23 cellular contexts compared by ENCODE assay signal in the genomic region with DNA sequence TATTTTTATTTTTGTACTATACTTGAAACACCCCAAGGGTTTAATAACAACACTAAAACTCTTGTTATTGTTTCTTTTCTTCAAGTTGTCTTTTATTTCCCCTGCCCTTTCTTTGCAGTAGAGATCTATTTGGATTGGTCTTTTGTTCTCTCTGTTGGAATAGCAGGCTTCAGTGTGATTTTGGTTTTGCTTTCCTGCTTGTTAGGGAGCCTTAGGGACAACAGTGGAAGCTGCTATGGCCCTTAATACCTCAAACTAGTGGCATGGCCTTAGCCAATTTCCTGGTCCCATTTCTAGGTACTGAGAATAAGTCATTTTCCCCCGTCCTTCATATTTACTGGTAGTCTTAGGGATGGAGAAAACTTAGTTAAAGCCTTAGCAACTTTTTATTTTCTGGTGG.
A peak's percentile ranks its signal among the peaks of the same experiment; 100 is the strongest.
DNase-seq lines count a peak whose midpoint lies in the region; ATAC-seq, FAIRE-seq and TF ChIP-seq lines count a peak whose summit lies in the region.
"Had no signal": no experiment of that assay in that cellular context is flagged by ENCODE, and none has a peak within 500 bp of the region (broad histone marks: within the 10 kb centered on the region; RNA-seq: fewer than 3 reads in every experiment).

No MANE protein-coding gene starts in this region.

- H2BK5ac ChIP-seq in H1 (ENCODE audit: low read depth, low read length): no peak overlapping the region

- TF ChIP-seq RAD21 in H1 (IDR thresholded peaks at IDR 0.05 in 1 of 2, conservative IDR thresholded peaks at IDR 0.05 in 1 of 2; ENCODE audit: low read depth in 2 of 2, low read length in 2 of 2): no peak

- H2BK20ac ChIP-seq in H1 (ENCODE audit: low read length): no peak overlapping the region

- no peak for ATAC-seq in GM19328 (IDR thresholded peaks at IDR 0.05; ENCODE audit: unreplicated experiment)
- ATAC-seq: CD8-positive, alpha-beta T cell; GM12878; GM23338 had no signal

- H3K27ac ChIP-seq in H1 (ENCODE audit: low read depth, low read length) (no peak overlapping the region), left ventricle myocardium inferior (replicated peaks) (no peak overlapping the region)
- H3K27ac ChIP-seq: 22Rv1, BLaER1, C4-2B had no signal

- H3K9ac ChIP-seq in H1 (replicated peaks in 1 of 4; ENCODE audit: extremely low read depth in 1 of 4, low read depth in 3 of 4, low read length in 3 of 4): no peak overlapping the region
- H3K9ac ChIP-seq: BLaER1 had no signal

- H3K27me3 ChIP-seq in H1 (replicated peaks in 1 of 4; ENCODE audit: control insufficient read depth in 3 of 4, extremely low read depth in 1 of 4, insufficient read depth in 3 of 4, low read length in 3 of 4) (no peaks in the 10 kb centered on the region), left ventricle myocardium inferior (ENCODE audit: low read depth) (no peaks in the 10 kb centered on the region)
- H3K27me3 ChIP-seq: BLaER1 had no signal

- no peak overlapping the region for H2BK120ac ChIP-seq in H1 (replicated peaks; ENCODE audit: low read depth, low read length)

- no peak overlapping the region for H3K4ac ChIP-seq in H1 (replicated peaks; ENCODE audit: insufficient read length, low read depth, low read length)

- no peaks in the 10 kb centered on the region for H3K9me3 ChIP-seq in H1 (ENCODE audit: insufficient read depth in 2 of 2, low read depth in 1 of 2, low read length in 1 of 2)
- peaks cover 4% of the 10 kb centered on the region for H3K9me3 ChIP-seq in left ventricle myocardium inferior (replicated peaks)
- H3K9me3 ChIP-seq: BLaER1, Caco-2, HAP-1 had no signal

- no peak for TF ChIP-seq POLR2A in H1 (IDR thresholded peaks at IDR 0.05; ENCODE audit: control extremely low read depth in 1 of 2, low read depth in 2 of 2, low read length in 2 of 2)

- no peak overlapping the region for H3K23ac ChIP-seq in H1 (ENCODE audit: insufficient read length)

- H4K91ac ChIP-seq in H1 (replicated peaks; ENCODE audit: insufficient read length, low read length): no peak overlapping the region

- no peaks in the 10 kb centered on the region for H4K20me1 ChIP-seq in H1 (replicated peaks in 1 of 2; ENCODE audit: control insufficient read depth in 1 of 2, insufficient read depth in 2 of 2, low read length in 2 of 2)
- H4K20me1 ChIP-seq: BLaER1 had no signal

- no peak overlapping the region for H2BK12ac ChIP-seq in H1 (ENCODE audit: low read depth, low read length)

- CTCF ChIA-PET in H1 (lab: Charles Lee; ENCODE audit: partially characterized antibody): interaction anchor here (0.6 kb wide), 1 partner anchor 101 kb away, joined by 3 read pairs; no protein-coding TSS in a partner anchor

- no peak overlapping the region for H2BK15ac ChIP-seq in H1 (ENCODE audit: low read length)

- intact Hi-C loops in left ventricle myocardium inferior (cut with micrococcal nuclease): no loop called here

- POLR2A ChIA-PET in H1 (lab: Charles Lee; ENCODE audit: partially characterized antibody): no interaction called here

- H4K8ac ChIP-seq in H1 (ENCODE audit: extremely low read depth, insufficient read depth, low read length): no peak overlapping the region

- H3K4me2 ChIP-seq in H1 (ENCODE audit: insufficient read depth in 1 of 2, low read depth in 2 of 2, low read length in 2 of 2): no peak overlapping the region
- H3K4me2 ChIP-seq: BLaER1, GM23338 had no signal

- no peak for FAIRE-seq in H1 (lab: Jason Lieb, UNC)
- FAIRE-seq: A204.1, GM12878, GM19239, H54 had no signal

- TF ChIP-seq CTCF in H1 (IDR thresholded peaks at IDR 0.05; ENCODE audit: control extremely low read depth in 1 of 3, insufficient read depth in 1 of 3, low read depth in 1 of 3, low read length in 3 of 3) (no peak), nephron progenitor cell (IDR thresholded peaks at IDR 0.05) (no peak), left ventricle myocardium inferior (IDR thresholded peaks at IDR 0.05; ENCODE audit: borderline replicate concordance) (no peak)

- H3K9me3 Mint-ChIP-seq in nephron progenitor cell: no peaks in the 10 kb centered on the region
- H3K9me3 Mint-ChIP-seq: GM23338 had no signal

- H3K36me3 ChIP-seq in H1 (ENCODE audit: control insufficient read depth in 2 of 4, insufficient read depth in 4 of 4, low read length in 3 of 4) (no peaks in the 10 kb centered on the region), left ventricle myocardium inferior (no peaks in the 10 kb centered on the region)
- H3K36me3 ChIP-seq: BLaER1, HAP-1 had no signal

- H3K27ac Mint-ChIP-seq in nephron progenitor cell: peak overlapping the region; percentile 78
- H3K27ac Mint-ChIP-seq: B cell; CD4-positive, CD25-positive, alpha-beta regulatory T cell; CD8-positive, alpha-beta T cell; GM23338; HFFc6 had no signal

- H3K36me3 Mint-ChIP-seq in nephron progenitor cell (ENCODE audit: low read depth): no peaks in the 10 kb centered on the region
- H3K36me3 Mint-ChIP-seq: CD4-positive, CD25-positive, alpha-beta regulatory T cell; CD8-positive, alpha-beta T cell had no signal

- no peak overlapping the region for H3K4me3 ChIP-seq in H1 (ENCODE audit: extremely low read depth in 1 of 4, insufficient read depth in 2 of 4, low read depth in 3 of 4, low read length in 4 of 4)
- H3K4me3 ChIP-seq in left ventricle myocardium inferior: no peak overlapping the region
- H3K4me3 ChIP-seq: BLaER1, GM12878, GM23338, HAP-1 had no signal

- no peak overlapping the region for H3K4me3 Mint-ChIP-seq in nephron progenitor cell
- H3K4me3 Mint-ChIP-seq: B cell; CD4-positive, CD25-positive, alpha-beta regulatory T cell; CD8-positive, alpha-beta T cell; GM23338; HFFc6 had no signal

- H3K4me1 ChIP-seq in H1 (replicated peaks in 1 of 4; ENCODE audit: control insufficient read depth in 3 of 4, insufficient read depth in 4 of 4, low read length in 3 of 4) (no peaks in the 10 kb centered on the region), left ventricle myocardium inferior (no peaks in the 10 kb centered on the region)
- H3K4me1 ChIP-seq: BLaER1, Caco-2, HAP-1 had no signal

- H2AK5ac ChIP-seq in H1 (ENCODE audit: low read depth, low read length): no peak overlapping the region

- 100% methylated on average over 1 of the region's 1 CpG; no CpG with 5 or more reads in 1 of the 2 experiments for WGBS in H1 (ENCODE audit: extremely low coverage in 1 of 2, insufficient coverage in 1 of 2, insufficient read length in 1 of 2, insufficient replicate concordance in 2 of 2, low coverage in 1 of 2, low lambda C conversion rate in 2 of 2, missing lambda C conversion rate in 1 of 2), 2 experiments

- no peak for TF ChIP-seq EP300 in H1 (IDR thresholded peaks at IDR 0.05; ENCODE audit: borderline replicate concordance in 1 of 2, low read depth in 2 of 2, low read length in 2 of 2)

- no peak overlapping the region for H3K18ac ChIP-seq in H1 (ENCODE audit: extremely low read depth, low read length)

- no peak overlapping the region for H3K56ac ChIP-seq in H1 (replicated peaks; ENCODE audit: insufficient read length, low read depth, low read length)

- DNase-seq in ELF-1 (ENCODE audit: low read depth, low spot score): peak; percentile 1
- no peak for DNase-seq in H1 (ENCODE audit: low read depth in 1 of 2, low spot score in 2 of 2)
- no peak for DNase-seq in nephron progenitor cell
- DNase-seq in left ventricle myocardium inferior: no peak
- DNase-seq in stimulated activated naive CD4-positive, alpha-beta T cell treated with Interleukin-2 at 50 U/mL for 16 hours (lab: John Stamatoyannopoulos, UW): no peak
- DNase-seq: Caco-2; CD4-positive, CD25-positive, alpha-beta regulatory T cell; CD8-positive, alpha-beta T cell; DMS153; DND-41; GDM1; HFFc6 had no signal

- no peaks in the 10 kb centered on the region for H3K79me2 ChIP-seq in H1 (ENCODE audit: control insufficient read depth in 1 of 2, insufficient read depth in 2 of 2, low read length in 2 of 2)

- no peaks in the 10 kb centered on the region for H3K27me3 Mint-ChIP-seq in nephron progenitor cell (ENCODE audit: low read depth, poor library complexity)
- H3K27me3 Mint-ChIP-seq: B cell; CD4-positive, CD25-positive, alpha-beta regulatory T cell had no signal

- no peaks in the 10 kb centered on the region for H3K23me2 ChIP-seq in H1 (ENCODE audit: low read depth, low read length)

- H3K79me1 ChIP-seq in H1 (ENCODE audit: low read depth, low read length): no peaks in the 10 kb centered on the region

- no peak overlapping the region for H3K14ac ChIP-seq in H1 (ENCODE audit: insufficient read length)

- no peak overlapping the region for H4K5ac ChIP-seq in H1 (ENCODE audit: insufficient read length, low read depth, low read length)

- H2AFZ ChIP-seq in H1 (ENCODE audit: low read length): peak overlapping the region; percentile 70; the same call in 1 of the 2 replicates
- H2AFZ ChIP-seq: GM23338 had no signal

- no peaks in the 10 kb centered on the region for H3K4me1 Mint-ChIP-seq in nephron progenitor cell
- H3K4me1 Mint-ChIP-seq: B cell; CD4-positive, CD25-positive, alpha-beta regulatory T cell; GM23338 had no signal

TF ChIP-seq in H1, 55 proteins besides CTCF, POLR2A, EP300 and RAD21:
- TF ChIP-seq SAP30 (IDR thresholded peaks at IDR 0.05; ENCODE audit: insufficient read depth, insufficient replicate concordance, low read length) (no peak), YY1 (IDR thresholded peaks at IDR 0.05; ENCODE audit: low read depth, low read length) (no peak), MAX (IDR thresholded peaks at IDR 0.05) (no peak), BCL11A (IDR thresholded peaks at IDR 0.05; ENCODE audit: low read depth in 2 of 2, low read length in 2 of 2) (no peak)
TF ChIP-seq in H1: peak in this region for 0.
